ENCODE assay signal across 20 cellular contexts in genomic region chr1:58799650-58800049, GRCh38.
"Had no signal": no experiment of that assay in that cellular context is flagged by ENCODE, and none has a peak within 500 bp of the region (broad histone marks: within the 10 kb centered on the region; RNA-seq: fewer than 3 reads in every experiment).

No MANE protein-coding gene starts in this region.

- H3K27me3 Mint-ChIP-seq: naive thymus-derived CD8-positive, alpha-beta T cell had no signal

- H3K4me1 ChIP-seq: foreskin keratinocyte, sigmoid colon, tibial artery, upper lobe of right lung, vagina had no signal

- H3K4me3 Mint-ChIP-seq: endodermal cell; naive thymus-derived CD8-positive, alpha-beta T cell had no signal

- H3K27me3 ChIP-seq: colonic mucosa, foreskin keratinocyte, hepatocyte, sigmoid colon, tibial artery, upper lobe of right lung, vagina had no signal

- H3K9me3 ChIP-seq: colonic mucosa, mucosa of descending colon, neutrophil, psoas muscle, sigmoid colon, tibial artery, upper lobe of right lung, vagina had no signal

- H3K4me2 ChIP-seq: hepatocyte had no signal

- H3K9me3 Mint-ChIP-seq: endodermal cell; naive thymus-derived CD8-positive, alpha-beta T cell had no signal

- H2AFZ ChIP-seq: hepatocyte had no signal

- ATAC-seq: foreskin keratinocyte; left colon; mucosa of descending colon; naive thymus-derived CD8-positive, alpha-beta T cell; psoas muscle; upper lobe of right lung had no signal

- H3K36me3 ChIP-seq: colonic mucosa, neutrophil, sigmoid colon, tibial artery, upper lobe of right lung, vagina had no signal

- H3K27ac Mint-ChIP-seq: endodermal cell had no signal

- DNase-seq: colonic mucosa; dermis blood vessel endothelial cell; endodermal cell; erythroblast; foreskin keratinocyte; left colon; mucosa of descending colon; naive thymus-derived CD8-positive, alpha-beta T cell; psoas muscle; retina; sigmoid colon; stimulated activated CD4-positive, alpha-beta T cell treated with anti-CD3 and anti-CD28 coated beads, Interleukin-2, amount 100 ng/mL, for 24 hours; stimulated activated CD4-positive, alpha-beta T cell treated with anti-CD3 and anti-CD28 coated beads, Interleukin-4, amount 100 ng/mL, for 4 hours; stimulated activated naive CD4-positive, alpha-beta T cell treated with Interleukin-2 at 50 U/mL for 16 hours; tibial artery; upper lobe of right lung had no signal

- H3K4me3 ChIP-seq: colonic mucosa, hepatocyte, mucosa of descending colon, psoas muscle, sigmoid colon, skin epidermis, tibial artery, upper lobe of right lung, vagina had no signal

- H3K27ac ChIP-seq: colonic mucosa, foreskin keratinocyte, hepatocyte, neutrophil, psoas muscle, sigmoid colon, skin epidermis, tibial artery, upper lobe of right lung, vagina had no signal
